27 cellular contexts compared by ENCODE assay signal in genomic region chr1:20317471-20317870, GRCh38. TPM values are rescaled to one million over a fixed set of nuclear protein-coding genes. Genes with fewer than 3 reads are reported as not detected.
"Had no signal": no experiment of that assay in that cellular context is flagged by ENCODE, and none has a peak within 500 bp of the region (broad histone marks: within the 10 kb centered on the region; RNA-seq: fewer than 3 reads in every experiment).

No MANE protein-coding gene starts in this region.

- H3K36me3 ChIP-seq: stomach, suprapubic skin, thoracic aorta, thyroid gland, tibial artery, tibial nerve, transverse colon, upper lobe of left lung, upper lobe of right lung, uterus, vagina had no signal

- H3K9me3 ChIP-seq: stomach, suprapubic skin, testis, thoracic aorta, thyroid gland, tibial artery, tibial nerve, transverse colon, upper lobe of left lung, upper lobe of right lung, uterus, vagina had no signal

- H3K27ac ChIP-seq: stomach, suprapubic skin, testis, thoracic aorta, thyroid gland, tibial artery, tibial nerve, transverse colon, upper lobe of left lung, upper lobe of right lung, uterus, vagina had no signal

- H3K4me1 ChIP-seq: thyroid gland, tibial nerve, uterus, vagina had no signal

- H3K4me3 ChIP-seq: stomach, suprapubic skin, testis, thoracic aorta, thyroid gland, tibial artery, tibial nerve, transverse colon, upper lobe of left lung, upper lobe of right lung, uterus, vagina had no signal

- ATAC-seq: stimulated activated effector memory CD8-positive, alpha-beta T cell treated with anti-CD3 and anti-CD28 coated beads, Interleukin-12 subunit alpha, Interleukin-12 subunit beta, amount 100 ng/mL, for 72 hours; stimulated activated memory B cell treated with anti-CD40 and anti-IgM and Interleukin-4, amounts not matched to agents 10 μg/mL and 1 μg/mL and 100 μg/mL, for 72 hours; stimulated activated naive B cell treated with anti-CD40 and anti-IgM and Interleukin-4, amounts not matched to agents 10 μg/mL and 1 μg/mL and 100 μg/mL, for 72 hours; stimulated activated naive CD8-positive, alpha-beta T cell treated with anti-CD3 and anti-CD28 coated beads, Interleukin-15, amount 100 ng/mL, for 72 hours; stimulated activated naive CD8-positive, alpha-beta T cell treated with anti-CD3 and anti-CD28 coated beads, Interleukin-15, Interleukin-2, amounts not matched to agents 100 U/mL and 50 U/mL, for 24 hours; upper lobe of right lung had no signal

- H3K27me3 ChIP-seq: testis, thyroid gland, transverse colon, upper lobe of left lung, upper lobe of right lung, uterus, vagina had no signal

- DNase-seq: stimulated activated CD4-positive, alpha-beta T cell treated with anti-CD3 and anti-CD28 coated beads, Interleukin-2, amount 100 ng/mL, for 48 hours; stimulated activated CD4-positive, alpha-beta T cell treated with anti-CD3 and anti-CD28 coated beads, Interleukin-4, amount 100 ng/mL, for 1 hour; stimulated activated CD4-positive, alpha-beta T cell treated with anti-CD3 and anti-CD28 coated beads, Interleukin-4, amount 100 ng/mL, for 24 hours; stimulated activated CD4-positive, alpha-beta T cell treated with anti-CD3 and anti-CD28 coated beads, Interleukin-4, amount 100 ng/mL, for 4 hours; stimulated activated CD8-positive, alpha-beta memory T cell treated with anti-CD3 and anti-CD28 coated beads, Interleukin-4, amount 100 ng/mL, for 48 hours; stimulated activated naive B cell treated with anti-CD40 and anti-IgM and Interleukin-4, amounts not matched to agents 10 μg/mL and 1 μg/mL and 100 μg/mL, for 72 hours; stimulated activated naive CD4-positive, alpha-beta T cell; stimulated activated naive CD4-positive, alpha-beta T cell treated with Interleukin-2 at 50 U/mL for 16 hours; stimulated activated naive CD8-positive, alpha-beta T cell treated with anti-CD3 and anti-CD28 coated beads, Interleukin-15, amount 100 ng/mL, for 72 hours; stimulated activated naive CD8-positive, alpha-beta T cell treated with anti-CD3 and anti-CD28 coated beads, Interleukin-15, Interleukin-2, amounts not matched to agents 100 U/mL and 50 U/mL, for 24 hours; stomach; substantia nigra; testis; thyroid gland; tibial artery; transverse colon; trophoblast cell; upper lobe of left lung; upper lobe of right lung; uterus had no signal

RNA-seq across cellular contexts. Expression of gene VWA5B1, which starts 26.8 kb away (rescaled TPM):
- total RNA-seq: stomach, subcutaneous adipose tissue, thoracic aorta, tibial nerve, transverse colon, vagina had no signal
- polyA plus RNA-seq: stomach had no signal
